In the genomic region with DNA sequence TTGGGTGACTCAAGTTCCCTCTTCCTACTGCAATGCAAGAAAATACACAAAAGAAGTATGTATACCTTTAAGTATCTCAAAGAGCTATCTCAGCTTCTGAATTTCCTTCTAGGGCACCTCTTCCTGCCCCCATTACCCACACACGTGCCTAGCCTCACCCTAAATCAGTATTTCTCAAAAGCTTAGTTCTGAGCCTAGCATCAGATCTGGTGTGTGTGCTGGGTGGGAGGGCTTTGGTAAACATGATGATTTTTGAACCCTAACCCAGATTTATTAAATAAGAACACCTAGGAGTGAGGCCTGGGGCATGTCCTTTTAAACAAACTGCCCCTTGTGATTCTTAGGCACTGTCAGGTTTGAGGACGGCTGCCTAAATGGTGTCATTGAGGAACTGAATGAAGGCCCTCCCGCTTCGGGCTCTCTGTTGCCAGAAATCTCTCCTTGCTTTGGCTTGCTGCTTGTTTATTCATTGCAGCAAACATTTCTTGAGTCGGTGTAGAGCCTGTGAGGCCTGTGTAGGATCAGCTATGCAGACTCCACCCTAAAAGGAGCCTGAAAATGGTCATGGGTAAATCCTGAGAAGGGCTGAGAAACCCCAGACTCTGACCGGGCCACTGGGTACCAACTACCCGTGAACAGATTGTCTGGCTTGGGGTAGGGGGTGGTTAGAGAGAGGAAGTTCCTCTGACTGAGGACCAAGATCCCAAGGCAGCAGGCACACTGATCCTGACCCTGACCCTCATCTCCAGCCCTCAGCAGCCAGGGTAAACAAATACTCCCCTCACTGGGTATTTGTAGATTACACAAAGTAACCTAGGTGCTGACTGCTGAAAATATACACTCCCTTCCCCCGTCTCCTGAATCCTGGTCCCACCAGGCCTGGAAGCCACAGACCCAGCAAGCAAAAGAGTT, we compare ENCODE assay signal across 1 cellular context.
TF ChIP-seq lines count a peak whose summit lies in the region.

No MANE protein-coding gene starts in this region.

TF ChIP-seq in HepG2, 621 proteins besides CTCF, POLR2A, EP300 and RAD21 (continued from another document and continues in another):
- TF ChIP-seq ZNF597 (CRISPR knock-in tag; IDR thresholded peaks at IDR 0.05) (no peak), ZNF124 (CRISPR knock-in tag; IDR thresholded peaks at IDR 0.05) (no peak), KDM5A (IDR thresholded peaks at IDR 0.05; ENCODE audit: borderline replicate concordance, low read length) (no peak), ZKSCAN1 (IDR thresholded peaks at IDR 0.05; ENCODE audit: low read length) (no peak), ZFP41 (CRISPR knock-in tag; IDR thresholded peaks at IDR 0.05; ENCODE audit: borderline replicate concordance) (no peak), ARNTL (CRISPR knock-in tag; IDR thresholded peaks at IDR 0.05) (peak; percentile 69), GLI4 (CRISPR knock-in tag; IDR thresholded peaks at IDR 0.05; ENCODE audit: borderline replicate concordance) (no peak), ZNF639 (CRISPR knock-in tag; conservative IDR thresholded peaks at IDR 0.05) (no peak), ZNF383 (CRISPR knock-in tag; IDR thresholded peaks at IDR 0.05; ENCODE audit: borderline replicate concordance) (no peak), JUNB (CRISPR knock-in tag; IDR thresholded peaks at IDR 0.05; ENCODE audit: borderline replicate concordance) (no peak), ELF3 (CRISPR knock-in tag; IDR thresholded peaks at IDR 0.05) (no peak), TOE1 (CRISPR knock-in tag; IDR thresholded peaks at IDR 0.05) (no peak), KDM6A (CRISPR knock-in tag; IDR thresholded peaks at IDR 0.05; ENCODE audit: low read depth) (peak; percentile 52; the same call in 1 of the 2 replicates), SKI (IDR thresholded peaks at IDR 0.05; ENCODE audit: partially characterized antibody) (peak; percentile 46), TRIM24 (CRISPR knock-in tag; IDR thresholded peaks at IDR 0.05) (no peak), TEAD2 (CRISPR knock-in tag; IDR thresholded peaks at IDR 0.05) (no peak), ZBTB7A (CRISPR knock-in tag; IDR thresholded peaks at IDR 0.05) (no peak; the same call in 1 of the 2 replicates), ZNF530 (CRISPR knock-in tag; IDR thresholded peaks at IDR 0.05; ENCODE audit: low read depth) (no peak), PHF20 (CRISPR knock-in tag; IDR thresholded peaks at IDR 0.05) (no peak), PATZ1 (CRISPR knock-in tag; IDR thresholded peaks at IDR 0.05) (peak; percentile 45; the same call in 1 of the 2 replicates), ATM (IDR thresholded peaks at IDR 0.05; ENCODE audit: borderline replicate concordance) (no peak), CREB1 (IDR thresholded peaks at IDR 0.05) (no peak), CREB1 (CRISPR knock-in tag; IDR thresholded peaks at IDR 0.05) (no peak), PHF8 (CRISPR knock-in tag; IDR thresholded peaks at IDR 0.05) (no peak), PRPF4 (IDR thresholded peaks at IDR 0.05; ENCODE audit: low read depth, low read length, poor library complexity, severe bottlenecking) (no peak), KLF9 (CRISPR knock-in tag; IDR thresholded peaks at IDR 0.05; ENCODE audit: low read depth) (no peak), ZNF136 (CRISPR knock-in tag; IDR thresholded peaks at IDR 0.05; ENCODE audit: low read depth) (no peak), ZNF569 (CRISPR knock-in tag; IDR thresholded peaks at IDR 0.05; ENCODE audit: borderline replicate concordance) (no peak), FOSL2 (CRISPR knock-in tag; IDR thresholded peaks at IDR 0.05) (peak; percentile 64), ZNF740 (CRISPR knock-in tag; IDR thresholded peaks at IDR 0.05) (no peak), ATF7 (IDR thresholded peaks at IDR 0.05) (no peak), ATF7 (CRISPR knock-in tag; IDR thresholded peaks at IDR 0.05) (no peak), ARHGAP35 (CRISPR knock-in tag; IDR thresholded peaks at IDR 0.05; ENCODE audit: borderline replicate concordance) (no peak), RBAK (CRISPR knock-in tag; IDR thresholded peaks at IDR 0.05) (no peak), ZNF282 (IDR thresholded peaks at IDR 0.05; ENCODE audit: partially characterized antibody) (no peak), KLF16 (CRISPR knock-in tag; IDR thresholded peaks at IDR 0.05) (no peak), MBD4 (IDR thresholded peaks at IDR 0.05; ENCODE audit: borderline replicate concordance, low read length) (no peak), MATR3 (CRISPR knock-in tag; IDR thresholded peaks at IDR 0.05) (no peak), PHF5A (CRISPR knock-in tag; IDR thresholded peaks at IDR 0.05; ENCODE audit: low read depth, unreplicated experiment) (no peak), MXD4 (CRISPR knock-in tag; IDR thresholded peaks at IDR 0.05) (no peak)
- TF ChIP-seq, protein P1, sequence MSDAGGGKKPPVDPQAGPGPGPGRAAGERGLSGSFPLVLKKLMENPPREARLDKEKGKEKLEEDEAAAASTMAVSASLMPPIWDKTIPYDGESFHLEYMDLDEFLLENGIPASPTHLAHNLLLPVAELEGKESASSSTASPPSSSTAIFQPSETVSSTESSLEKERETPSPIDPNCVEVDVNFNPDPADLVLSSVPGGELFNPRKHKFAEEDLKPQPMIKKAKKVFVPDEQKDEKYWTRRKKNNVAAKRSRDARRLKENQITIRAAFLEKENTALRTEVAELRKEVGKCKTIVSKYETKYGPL (CRISPR knock-in tag; IDR thresholded peaks at IDR 0.05) = no peak
- TF ChIP-seq, protein P2, sequence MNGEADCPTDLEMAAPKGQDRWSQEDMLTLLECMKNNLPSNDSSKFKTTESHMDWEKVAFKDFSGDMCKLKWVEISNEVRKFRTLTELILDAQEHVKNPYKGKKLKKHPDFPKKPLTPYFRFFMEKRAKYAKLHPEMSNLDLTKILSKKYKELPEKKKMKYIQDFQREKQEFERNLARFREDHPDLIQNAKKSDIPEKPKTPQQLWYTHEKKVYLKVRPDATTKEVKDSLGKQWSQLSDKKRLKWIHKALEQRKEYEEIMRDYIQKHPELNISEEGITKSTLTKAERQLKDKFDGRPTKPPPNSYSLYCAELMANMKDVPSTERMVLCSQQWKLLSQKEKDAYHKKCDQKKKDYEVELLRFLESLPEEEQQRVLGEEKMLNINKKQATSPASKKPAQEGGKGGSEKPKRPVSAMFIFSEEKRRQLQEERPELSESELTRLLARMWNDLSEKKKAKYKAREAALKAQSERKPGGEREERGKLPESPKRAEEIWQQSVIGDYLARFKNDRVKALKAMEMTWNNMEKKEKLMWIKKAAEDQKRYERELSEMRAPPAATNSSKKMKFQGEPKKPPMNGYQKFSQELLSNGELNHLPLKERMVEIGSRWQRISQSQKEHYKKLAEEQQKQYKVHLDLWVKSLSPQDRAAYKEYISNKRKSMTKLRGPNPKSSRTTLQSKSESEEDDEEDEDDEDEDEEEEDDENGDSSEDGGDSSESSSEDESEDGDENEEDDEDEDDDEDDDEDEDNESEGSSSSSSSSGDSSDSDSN (CRISPR knock-in tag; IDR thresholded peaks at IDR 0.05) = no peak; the same call in 1 of the 2 replicates
- TF ChIP-seq, protein P3, sequence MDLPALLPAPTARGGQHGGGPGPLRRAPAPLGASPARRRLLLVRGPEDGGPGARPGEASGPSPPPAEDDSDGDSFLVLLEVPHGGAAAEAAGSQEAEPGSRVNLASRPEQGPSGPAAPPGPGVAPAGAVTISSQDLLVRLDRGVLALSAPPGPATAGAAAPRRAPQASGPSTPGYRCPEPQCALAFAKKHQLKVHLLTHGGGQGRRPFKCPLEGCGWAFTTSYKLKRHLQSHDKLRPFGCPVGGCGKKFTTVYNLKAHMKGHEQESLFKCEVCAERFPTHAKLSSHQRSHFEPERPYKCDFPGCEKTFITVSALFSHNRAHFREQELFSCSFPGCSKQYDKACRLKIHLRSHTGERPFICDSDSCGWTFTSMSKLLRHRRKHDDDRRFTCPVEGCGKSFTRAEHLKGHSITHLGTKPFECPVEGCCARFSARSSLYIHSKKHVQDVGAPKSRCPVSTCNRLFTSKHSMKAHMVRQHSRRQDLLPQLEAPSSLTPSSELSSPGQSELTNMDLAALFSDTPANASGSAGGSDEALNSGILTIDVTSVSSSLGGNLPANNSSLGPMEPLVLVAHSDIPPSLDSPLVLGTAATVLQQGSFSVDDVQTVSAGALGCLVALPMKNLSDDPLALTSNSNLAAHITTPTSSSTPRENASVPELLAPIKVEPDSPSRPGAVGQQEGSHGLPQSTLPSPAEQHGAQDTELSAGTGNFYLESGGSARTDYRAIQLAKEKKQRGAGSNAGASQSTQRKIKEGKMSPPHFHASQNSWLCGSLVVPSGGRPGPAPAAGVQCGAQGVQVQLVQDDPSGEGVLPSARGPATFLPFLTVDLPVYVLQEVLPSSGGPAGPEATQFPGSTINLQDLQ (CRISPR knock-in tag; IDR thresholded peaks at IDR 0.05) = no peak
- TF ChIP-seq, protein P4, sequence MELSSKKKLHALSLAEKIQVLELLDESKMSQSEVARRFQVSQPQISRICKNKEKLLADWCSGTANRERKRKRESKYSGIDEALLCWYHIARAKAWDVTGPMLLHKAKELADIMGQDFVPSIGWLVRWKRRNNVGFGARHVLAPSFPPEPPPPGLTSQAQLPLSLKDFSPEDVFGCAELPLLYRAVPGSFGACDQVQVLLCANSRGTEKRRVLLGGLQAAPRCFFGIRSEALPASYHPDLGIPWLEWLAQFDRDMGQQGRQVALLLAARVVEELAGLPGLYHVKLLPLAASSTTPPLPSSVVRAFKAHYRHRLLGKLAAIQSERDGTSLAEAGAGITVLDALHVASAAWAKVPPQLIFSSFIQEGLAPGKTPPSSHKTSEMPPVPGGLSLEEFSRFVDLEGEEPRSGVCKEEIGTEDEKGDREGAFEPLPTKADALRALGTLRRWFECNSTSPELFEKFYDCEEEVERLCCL (CRISPR knock-in tag; IDR thresholded peaks at IDR 0.05; ENCODE audit: borderline replicate concordance) = no peak
- TF ChIP-seq, protein P5, sequence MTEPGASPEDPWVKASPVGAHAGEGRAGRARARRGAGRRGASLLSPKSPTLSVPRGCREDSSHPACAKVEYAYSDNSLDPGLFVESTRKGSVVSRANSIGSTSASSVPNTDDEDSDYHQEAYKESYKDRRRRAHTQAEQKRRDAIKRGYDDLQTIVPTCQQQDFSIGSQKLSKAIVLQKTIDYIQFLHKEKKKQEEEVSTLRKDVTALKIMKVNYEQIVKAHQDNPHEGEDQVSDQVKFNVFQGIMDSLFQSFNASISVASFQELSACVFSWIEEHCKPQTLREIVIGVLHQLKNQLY (CRISPR knock-in tag; IDR thresholded peaks at IDR 0.05) = no peak
- TF ChIP-seq, protein P6, sequence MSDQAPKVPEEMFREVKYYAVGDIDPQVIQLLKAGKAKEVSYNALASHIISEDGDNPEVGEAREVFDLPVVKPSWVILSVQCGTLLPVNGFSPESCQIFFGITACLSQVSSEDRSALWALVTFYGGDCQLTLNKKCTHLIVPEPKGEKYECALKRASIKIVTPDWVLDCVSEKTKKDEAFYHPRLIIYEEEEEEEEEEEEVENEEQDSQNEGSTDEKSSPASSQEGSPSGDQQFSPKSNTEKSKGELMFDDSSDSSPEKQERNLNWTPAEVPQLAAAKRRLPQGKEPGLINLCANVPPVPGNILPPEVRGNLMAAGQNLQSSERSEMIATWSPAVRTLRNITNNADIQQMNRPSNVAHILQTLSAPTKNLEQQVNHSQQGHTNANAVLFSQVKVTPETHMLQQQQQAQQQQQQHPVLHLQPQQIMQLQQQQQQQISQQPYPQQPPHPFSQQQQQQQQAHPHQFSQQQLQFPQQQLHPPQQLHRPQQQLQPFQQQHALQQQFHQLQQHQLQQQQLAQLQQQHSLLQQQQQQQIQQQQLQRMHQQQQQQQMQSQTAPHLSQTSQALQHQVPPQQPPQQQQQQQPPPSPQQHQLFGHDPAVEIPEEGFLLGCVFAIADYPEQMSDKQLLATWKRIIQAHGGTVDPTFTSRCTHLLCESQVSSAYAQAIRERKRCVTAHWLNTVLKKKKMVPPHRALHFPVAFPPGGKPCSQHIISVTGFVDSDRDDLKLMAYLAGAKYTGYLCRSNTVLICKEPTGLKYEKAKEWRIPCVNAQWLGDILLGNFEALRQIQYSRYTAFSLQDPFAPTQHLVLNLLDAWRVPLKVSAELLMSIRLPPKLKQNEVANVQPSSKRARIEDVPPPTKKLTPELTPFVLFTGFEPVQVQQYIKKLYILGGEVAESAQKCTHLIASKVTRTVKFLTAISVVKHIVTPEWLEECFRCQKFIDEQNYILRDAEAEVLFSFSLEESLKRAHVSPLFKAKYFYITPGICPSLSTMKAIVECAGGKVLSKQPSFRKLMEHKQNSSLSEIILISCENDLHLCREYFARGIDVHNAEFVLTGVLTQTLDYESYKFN (CRISPR knock-in tag; conservative IDR thresholded peaks at IDR 0.05) = peak; percentile 69
- TF ChIP-seq, protein P7, sequence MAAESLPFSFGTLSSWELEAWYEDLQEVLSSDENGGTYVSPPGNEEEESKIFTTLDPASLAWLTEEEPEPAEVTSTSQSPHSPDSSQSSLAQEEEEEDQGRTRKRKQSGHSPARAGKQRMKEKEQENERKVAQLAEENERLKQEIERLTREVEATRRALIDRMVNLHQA (CRISPR knock-in tag; IDR thresholded peaks at IDR 0.05) = no peak
